Comparison of ENCODE assay signal across 1 cellular context in genomic region chr16:162271-162991, GRCh38.
A peak's percentile ranks its signal among the peaks of the same experiment; 100 is the strongest.
TF ChIP-seq lines count a peak whose summit lies in the region.

No MANE protein-coding gene starts in this region.

TF ChIP-seq in HepG2, 621 proteins besides CTCF, POLR2A, EP300 and RAD21 (continued from another document and continues in another):
- TF ChIP-seq GPBP1L1 (CRISPR knock-in tag; IDR thresholded peaks at IDR 0.05) (no peak), JARID2 (CRISPR knock-in tag; IDR thresholded peaks at IDR 0.05; ENCODE audit: insufficient replicate concordance) (no peak), ZBTB7B (CRISPR knock-in tag; IDR thresholded peaks at IDR 0.05) (no peak), HDAC2 (CRISPR knock-in tag; IDR thresholded peaks at IDR 0.05) (0 out of 2 replicates have a peak, but pooled peaks have one; percentile 25), ETV6 (CRISPR knock-in tag; conservative IDR thresholded peaks at IDR 0.05) (no peak), HNRNPUL1 (IDR thresholded peaks at IDR 0.05; ENCODE audit: low read depth, low read length) (no peak), BORCS8-MEF2B (CRISPR knock-in tag; IDR thresholded peaks at IDR 0.05) (no peak), HNF1B (CRISPR knock-in tag; IDR thresholded peaks at IDR 0.05) (0 out of 2 replicates have a peak, but pooled peaks have one; percentile 34), ZNF891 (CRISPR knock-in tag; IDR thresholded peaks at IDR 0.05) (no peak), POGZ (CRISPR knock-in tag; IDR thresholded peaks at IDR 0.05) (no peak), ZBTB3 (CRISPR knock-in tag; IDR thresholded peaks at IDR 0.05; ENCODE audit: borderline replicate concordance, low read depth) (no peak), SIN3A (IDR thresholded peaks at IDR 0.05; ENCODE audit: borderline replicate concordance, low read depth, low read length) (peak; percentile 51; the same call in 1 of the 2 replicates), ZNF460 (CRISPR knock-in tag; IDR thresholded peaks at IDR 0.05; ENCODE audit: borderline replicate concordance) (no peak), RXRB (CRISPR knock-in tag; IDR thresholded peaks at IDR 0.05; ENCODE audit: borderline replicate concordance) (peak; percentile 63; the same call in 1 of the 2 replicates), HOXD1 (CRISPR knock-in tag; IDR thresholded peaks at IDR 0.05) (no peak), MIER2 (CRISPR knock-in tag; IDR thresholded peaks at IDR 0.05) (no peak), MATR3 (CRISPR knock-in tag; IDR thresholded peaks at IDR 0.05) (no peak), RNF219 (CRISPR knock-in tag; IDR thresholded peaks at IDR 0.05) (no peak), ATF7-NPFF (CRISPR knock-in tag; IDR thresholded peaks at IDR 0.05; ENCODE audit: low read depth) (no peak), ZUFSP (CRISPR knock-in tag; IDR thresholded peaks at IDR 0.05; ENCODE audit: borderline replicate concordance) (no peak), ZNF512 (CRISPR knock-in tag; IDR thresholded peaks at IDR 0.05) (no peak), ZBTB14 (CRISPR knock-in tag; IDR thresholded peaks at IDR 0.05) (no peak), THAP8 (CRISPR knock-in tag; IDR thresholded peaks at IDR 0.05; ENCODE audit: borderline replicate concordance) (no peak), NCOA5 (CRISPR knock-in tag; IDR thresholded peaks at IDR 0.05) (no peak), TERF1 (CRISPR knock-in tag; IDR thresholded peaks at IDR 0.05) (no peak), AFF4 (CRISPR knock-in tag; IDR thresholded peaks at IDR 0.05) (no peak), HNRNPLL (IDR thresholded peaks at IDR 0.05; ENCODE audit: low read depth, low read length, poor library complexity, severe bottlenecking) (no peak), GMEB1 (CRISPR knock-in tag; IDR thresholded peaks at IDR 0.05; ENCODE audit: borderline replicate concordance) (no peak), HDAC1 (CRISPR knock-in tag; IDR thresholded peaks at IDR 0.05) (no peak), MTA1 (CRISPR knock-in tag; IDR thresholded peaks at IDR 0.05; ENCODE audit: borderline replicate concordance) (peak; percentile 70; the same call in 1 of the 2 replicates), ZNF430 (CRISPR knock-in tag; IDR thresholded peaks at IDR 0.05) (no peak), ZBTB38 (CRISPR knock-in tag; IDR thresholded peaks at IDR 0.05) (no peak), ZNF10 (CRISPR knock-in tag; IDR thresholded peaks at IDR 0.05; ENCODE audit: borderline replicate concordance, low read depth) (no peak), CEBPZ (IDR thresholded peaks at IDR 0.05; ENCODE audit: low read length) (no peak), CERS6 (CRISPR knock-in tag; IDR thresholded peaks at IDR 0.05) (no peak), AGO1 (IDR thresholded peaks at IDR 0.05; ENCODE audit: low read depth, low read length, poor library complexity, severe bottlenecking) (no peak)
